In genomic region chr15:43777293-43777819, GRCh38 we compare ENCODE assay signal across 1 cellular context.
TF ChIP-seq lines count a peak whose summit lies in the region.

No MANE protein-coding gene starts in this region.

TF ChIP-seq in HepG2, 621 proteins besides CTCF, POLR2A, EP300 and RAD21 (continued from another document and continues in another):
- TF ChIP-seq ZNF691 (CRISPR knock-in tag; IDR thresholded peaks at IDR 0.05; ENCODE audit: borderline replicate concordance, low read depth), result peak; percentile 49; the same call in 1 of the 2 replicates
- TF ChIP-seq, protein P1, sequence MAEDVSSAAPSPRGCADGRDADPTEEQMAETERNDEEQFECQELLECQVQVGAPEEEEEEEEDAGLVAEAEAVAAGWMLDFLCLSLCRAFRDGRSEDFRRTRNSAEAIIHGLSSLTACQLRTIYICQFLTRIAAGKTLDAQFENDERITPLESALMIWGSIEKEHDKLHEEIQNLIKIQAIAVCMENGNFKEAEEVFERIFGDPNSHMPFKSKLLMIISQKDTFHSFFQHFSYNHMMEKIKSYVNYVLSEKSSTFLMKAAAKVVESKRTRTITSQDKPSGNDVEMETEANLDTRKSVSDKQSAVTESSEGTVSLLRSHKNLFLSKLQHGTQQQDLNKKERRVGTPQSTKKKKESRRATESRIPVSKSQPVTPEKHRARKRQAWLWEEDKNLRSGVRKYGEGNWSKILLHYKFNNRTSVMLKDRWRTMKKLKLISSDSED (CRISPR knock-in tag; IDR thresholded peaks at IDR 0.05), result no peak
- no peak for TF ChIP-seq PLRG1 (conservative IDR thresholded peaks at IDR 0.05)
- peak; percentile 16; the same call in 1 of the 2 replicates for TF ChIP-seq IRF9 (CRISPR knock-in tag; IDR thresholded peaks at IDR 0.05; ENCODE audit: borderline replicate concordance)
- no peak for TF ChIP-seq ZNF24 (IDR thresholded peaks at IDR 0.05)
- peak; percentile 55 for TF ChIP-seq POLR2G (IDR thresholded peaks at IDR 0.05; ENCODE audit: low read depth, low read length)
- TF ChIP-seq ZNF30 (CRISPR knock-in tag; IDR thresholded peaks at IDR 0.05), result no peak
- TF ChIP-seq ZKSCAN8 (CRISPR knock-in tag; IDR thresholded peaks at IDR 0.05; ENCODE audit: borderline replicate concordance), result no peak
- TF ChIP-seq, protein P2, sequence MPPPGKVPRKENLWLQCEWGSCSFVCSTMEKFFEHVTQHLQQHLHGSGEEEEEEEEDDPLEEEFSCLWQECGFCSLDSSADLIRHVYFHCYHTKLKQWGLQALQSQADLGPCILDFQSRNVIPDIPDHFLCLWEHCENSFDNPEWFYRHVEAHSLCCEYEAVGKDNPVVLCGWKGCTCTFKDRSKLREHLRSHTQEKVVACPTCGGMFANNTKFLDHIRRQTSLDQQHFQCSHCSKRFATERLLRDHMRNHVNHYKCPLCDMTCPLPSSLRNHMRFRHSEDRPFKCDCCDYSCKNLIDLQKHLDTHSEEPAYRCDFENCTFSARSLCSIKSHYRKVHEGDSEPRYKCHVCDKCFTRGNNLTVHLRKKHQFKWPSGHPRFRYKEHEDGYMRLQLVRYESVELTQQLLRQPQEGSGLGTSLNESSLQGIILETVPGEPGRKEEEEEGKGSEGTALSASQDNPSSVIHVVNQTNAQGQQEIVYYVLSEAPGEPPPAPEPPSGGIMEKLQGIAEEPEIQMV (CRISPR knock-in tag; IDR thresholded peaks at IDR 0.05; ENCODE audit: low read depth), result no peak; the same call in 1 of the 2 replicates
- peak; percentile 39; the same call in 1 of the 2 replicates for TF ChIP-seq ZNF12 (CRISPR knock-in tag; IDR thresholded peaks at IDR 0.05)
- TF ChIP-seq ZNF530 (CRISPR knock-in tag; IDR thresholded peaks at IDR 0.05; ENCODE audit: low read depth), result no peak
- TF ChIP-seq ZBTB42 (CRISPR knock-in tag; IDR thresholded peaks at IDR 0.05), result no peak
- peak; percentile 83 for TF ChIP-seq ZNF772 (CRISPR knock-in tag; IDR thresholded peaks at IDR 0.05)
- TF ChIP-seq, protein P3, sequence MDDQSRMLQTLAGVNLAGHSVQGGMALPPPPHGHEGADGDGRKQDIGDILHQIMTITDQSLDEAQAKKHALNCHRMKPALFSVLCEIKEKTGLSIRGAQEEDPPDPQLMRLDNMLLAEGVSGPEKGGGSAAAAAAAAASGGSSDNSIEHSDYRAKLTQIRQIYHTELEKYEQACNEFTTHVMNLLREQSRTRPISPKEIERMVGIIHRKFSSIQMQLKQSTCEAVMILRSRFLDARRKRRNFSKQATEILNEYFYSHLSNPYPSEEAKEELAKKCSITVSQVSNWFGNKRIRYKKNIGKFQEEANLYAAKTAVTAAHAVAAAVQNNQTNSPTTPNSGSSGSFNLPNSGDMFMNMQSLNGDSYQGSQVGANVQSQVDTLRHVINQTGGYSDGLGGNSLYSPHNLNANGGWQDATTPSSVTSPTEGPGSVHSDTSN (CRISPR knock-in tag; IDR thresholded peaks at IDR 0.05; ENCODE audit: borderline replicate concordance), result no peak
- TF ChIP-seq ZNF616 (CRISPR knock-in tag; IDR thresholded peaks at IDR 0.05; ENCODE audit: low read depth), result 0 out of 2 replicates have a peak, but pooled peaks have one; percentile 68
- no peak for TF ChIP-seq ZSCAN20 (CRISPR knock-in tag; IDR thresholded peaks at IDR 0.05; ENCODE audit: borderline replicate concordance)
- no peak; the same call in 1 of the 2 replicates for TF ChIP-seq KDM2A (CRISPR knock-in tag; IDR thresholded peaks at IDR 0.05; ENCODE audit: borderline replicate concordance, low read depth)
- peak; percentile 91 for TF ChIP-seq ZNF543 (CRISPR knock-in tag; IDR thresholded peaks at IDR 0.05)
- no peak for TF ChIP-seq SATB2 (CRISPR knock-in tag; IDR thresholded peaks at IDR 0.05)
- TF ChIP-seq, protein P4, sequence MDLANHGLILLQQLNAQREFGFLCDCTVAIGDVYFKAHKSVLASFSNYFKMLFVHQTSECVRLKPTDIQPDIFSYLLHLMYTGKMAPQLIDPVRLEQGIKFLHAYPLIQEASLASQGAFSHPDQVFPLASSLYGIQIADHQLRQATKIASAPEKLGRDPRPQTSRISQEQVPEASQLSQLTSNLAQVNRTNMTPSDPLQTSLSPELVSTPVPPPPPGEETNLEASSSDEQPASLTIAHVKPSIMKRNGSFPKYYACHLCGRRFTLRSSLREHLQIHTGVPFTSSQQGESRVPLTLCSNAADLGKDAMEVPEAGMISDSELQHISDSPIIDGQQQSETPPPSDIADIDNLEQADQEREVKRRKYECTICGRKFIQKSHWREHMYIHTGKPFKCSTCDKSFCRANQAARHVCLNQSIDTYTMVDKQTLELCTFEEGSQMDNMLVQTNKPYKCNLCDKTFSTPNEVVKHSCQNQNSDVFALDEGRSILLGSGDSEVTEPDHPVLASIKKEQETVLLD (CRISPR knock-in tag; IDR thresholded peaks at IDR 0.05; ENCODE audit: low read depth), result no peak
- TF ChIP-seq, protein P5, sequence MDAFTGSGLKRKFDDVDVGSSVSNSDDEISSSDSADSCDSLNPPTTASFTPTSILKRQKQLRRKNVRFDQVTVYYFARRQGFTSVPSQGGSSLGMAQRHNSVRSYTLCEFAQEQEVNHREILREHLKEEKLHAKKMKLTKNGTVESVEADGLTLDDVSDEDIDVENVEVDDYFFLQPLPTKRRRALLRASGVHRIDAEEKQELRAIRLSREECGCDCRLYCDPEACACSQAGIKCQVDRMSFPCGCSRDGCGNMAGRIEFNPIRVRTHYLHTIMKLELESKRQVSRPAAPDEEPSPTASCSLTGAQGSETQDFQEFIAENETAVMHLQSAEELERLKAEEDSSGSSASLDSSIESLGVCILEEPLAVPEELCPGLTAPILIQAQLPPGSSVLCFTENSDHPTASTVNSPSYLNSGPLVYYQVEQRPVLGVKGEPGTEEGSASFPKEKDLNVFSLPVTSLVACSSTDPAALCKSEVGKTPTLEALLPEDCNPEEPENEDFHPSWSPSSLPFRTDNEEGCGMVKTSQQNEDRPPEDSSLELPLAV (CRISPR knock-in tag; conservative IDR thresholded peaks at IDR 0.05; ENCODE audit: low read depth), result no peak
- TF ChIP-seq NAIF1 (CRISPR knock-in tag; IDR thresholded peaks at IDR 0.05; ENCODE audit: borderline replicate concordance), result no peak
- no peak for TF ChIP-seq ZNF737 (CRISPR knock-in tag; IDR thresholded peaks at IDR 0.05; ENCODE audit: borderline replicate concordance)
- TF ChIP-seq ZNF549 (CRISPR knock-in tag; IDR thresholded peaks at IDR 0.05), result no peak
- 0 out of 2 replicates have a peak, but pooled peaks have one; percentile 17 for TF ChIP-seq DPF2 (CRISPR knock-in tag; IDR thresholded peaks at IDR 0.05; ENCODE audit: borderline replicate concordance, low read depth)
- TF ChIP-seq, protein P6, sequence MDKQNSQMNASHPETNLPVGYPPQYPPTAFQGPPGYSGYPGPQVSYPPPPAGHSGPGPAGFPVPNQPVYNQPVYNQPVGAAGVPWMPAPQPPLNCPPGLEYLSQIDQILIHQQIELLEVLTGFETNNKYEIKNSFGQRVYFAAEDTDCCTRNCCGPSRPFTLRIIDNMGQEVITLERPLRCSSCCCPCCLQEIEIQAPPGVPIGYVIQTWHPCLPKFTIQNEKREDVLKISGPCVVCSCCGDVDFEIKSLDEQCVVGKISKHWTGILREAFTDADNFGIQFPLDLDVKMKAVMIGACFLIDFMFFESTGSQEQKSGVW (CRISPR knock-in tag; IDR thresholded peaks at IDR 0.05; ENCODE audit: borderline replicate concordance), result no peak
- no peak for TF ChIP-seq NR2F2 (IDR thresholded peaks at IDR 0.05; ENCODE audit: borderline replicate concordance, low read depth)
- TF ChIP-seq RERE (CRISPR knock-in tag; IDR thresholded peaks at IDR 0.05; ENCODE audit: low read depth), result no peak
- TF ChIP-seq, protein P7, sequence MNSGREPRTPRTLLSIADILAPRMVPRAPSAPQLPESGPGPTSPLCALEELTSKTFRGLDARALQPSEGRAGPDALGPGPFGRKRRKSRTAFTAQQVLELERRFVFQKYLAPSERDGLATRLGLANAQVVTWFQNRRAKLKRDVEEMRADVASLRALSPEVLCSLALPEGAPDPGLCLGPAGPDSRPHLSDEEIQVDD (CRISPR knock-in tag; IDR thresholded peaks at IDR 0.05; ENCODE audit: borderline replicate concordance), result no peak
- peak; percentile 44; the same call in 1 of the 2 replicates for TF ChIP-seq ZNF343 (CRISPR knock-in tag; IDR thresholded peaks at IDR 0.05)
- no peak for TF ChIP-seq MED8 (CRISPR knock-in tag; IDR thresholded peaks at IDR 0.05; ENCODE audit: insufficient replicate concordance)
- no peak for TF ChIP-seq SNRNP70 (IDR thresholded peaks at IDR 0.05; ENCODE audit: low read depth, low read length)
- TF ChIP-seq, protein P8, sequence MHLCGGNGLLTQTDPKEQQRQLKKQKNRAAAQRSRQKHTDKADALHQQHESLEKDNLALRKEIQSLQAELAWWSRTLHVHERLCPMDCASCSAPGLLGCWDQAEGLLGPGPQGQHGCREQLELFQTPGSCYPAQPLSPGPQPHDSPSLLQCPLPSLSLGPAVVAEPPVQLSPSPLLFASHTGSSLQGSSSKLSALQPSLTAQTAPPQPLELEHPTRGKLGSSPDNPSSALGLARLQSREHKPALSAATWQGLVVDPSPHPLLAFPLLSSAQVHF (CRISPR knock-in tag; IDR thresholded peaks at IDR 0.05), result no peak
- no peak for TF ChIP-seq SNAI1 (CRISPR knock-in tag; IDR thresholded peaks at IDR 0.05; ENCODE audit: borderline replicate concordance)
- TF ChIP-seq TRAFD1 (CRISPR knock-in tag; IDR thresholded peaks at IDR 0.05; ENCODE audit: borderline replicate concordance), result no peak
- TF ChIP-seq ZNF724P (CRISPR knock-in tag; IDR thresholded peaks at IDR 0.05; ENCODE audit: borderline replicate concordance), result no peak
- no peak for TF ChIP-seq SSRP1 (CRISPR knock-in tag; IDR thresholded peaks at IDR 0.05)
- TF ChIP-seq, protein P9, sequence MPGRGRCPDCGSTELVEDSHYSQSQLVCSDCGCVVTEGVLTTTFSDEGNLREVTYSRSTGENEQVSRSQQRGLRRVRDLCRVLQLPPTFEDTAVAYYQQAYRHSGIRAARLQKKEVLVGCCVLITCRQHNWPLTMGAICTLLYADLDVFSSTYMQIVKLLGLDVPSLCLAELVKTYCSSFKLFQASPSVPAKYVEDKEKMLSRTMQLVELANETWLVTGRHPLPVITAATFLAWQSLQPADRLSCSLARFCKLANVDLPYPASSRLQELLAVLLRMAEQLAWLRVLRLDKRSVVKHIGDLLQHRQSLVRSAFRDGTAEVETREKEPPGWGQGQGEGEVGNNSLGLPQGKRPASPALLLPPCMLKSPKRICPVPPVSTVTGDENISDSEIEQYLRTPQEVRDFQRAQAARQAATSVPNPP (CRISPR knock-in tag; IDR thresholded peaks at IDR 0.05), result peak; percentile 36; the same call in 1 of the 2 replicates
- no peak for TF ChIP-seq PTBP1 (IDR thresholded peaks at IDR 0.05; ENCODE audit: low read depth, low read length, poor library complexity, severe bottlenecking)
- no peak for TF ChIP-seq MXD4 (CRISPR knock-in tag; IDR thresholded peaks at IDR 0.05)
- 0 out of 2 replicates have a peak, but pooled peaks have one; percentile 33 for TF ChIP-seq JUN (CRISPR knock-in tag; IDR thresholded peaks at IDR 0.05)
